In the genomic region with DNA sequence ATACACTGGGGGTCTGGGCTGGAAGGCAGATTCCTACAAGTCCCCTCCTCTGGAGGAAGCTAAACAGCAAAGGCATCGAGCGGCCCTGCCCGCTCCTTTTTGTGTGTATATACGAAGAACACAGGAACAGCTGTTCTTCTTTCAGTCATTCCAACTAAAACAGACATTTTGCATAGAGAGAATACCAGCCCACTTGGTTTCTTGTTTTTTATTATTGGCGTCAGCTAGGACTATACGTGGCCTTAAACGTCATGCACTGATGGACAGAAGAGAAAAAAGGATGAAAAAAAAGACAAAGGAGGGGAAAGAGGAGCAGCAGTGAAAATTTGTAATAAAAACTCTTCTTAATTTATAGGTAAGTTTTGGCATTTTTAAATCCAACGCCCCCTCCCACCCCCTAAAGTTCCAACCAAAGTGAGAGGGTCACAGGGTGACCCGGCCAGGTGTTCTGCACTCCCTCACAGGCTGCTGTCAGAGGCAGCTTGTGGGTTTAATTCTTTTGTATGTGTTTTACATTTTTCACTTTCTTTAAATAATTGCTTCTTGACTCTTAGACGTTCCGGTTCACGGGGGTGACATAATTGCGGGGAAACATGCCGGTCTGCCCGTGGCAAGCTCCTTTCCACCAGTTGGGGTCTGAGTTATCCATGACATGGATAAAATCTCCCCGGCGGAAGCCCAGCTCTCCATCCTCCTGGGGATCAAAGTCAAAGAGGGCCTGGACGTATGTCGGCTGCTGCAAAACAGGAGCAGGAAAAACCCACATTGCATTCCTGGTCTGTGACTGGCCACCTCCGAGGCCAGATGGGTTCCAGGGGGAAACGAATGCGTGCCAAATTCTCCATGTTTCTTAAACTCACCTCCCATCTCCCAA, we compare ENCODE assay signal across 10 cellular contexts. TPM values are rescaled to one million over a fixed set of nuclear protein-coding genes. Genes with fewer than 3 reads are reported as not detected.
A peak's percentile ranks its signal among the peaks of the same experiment; 100 is the strongest.
DNase-seq lines count a peak whose midpoint lies in the region; ATAC-seq and TF ChIP-seq lines count a peak whose summit lies in the region.
"Had no signal": no experiment of that assay in that cellular context is flagged by ENCODE, and none has a peak within 500 bp of the region (broad histone marks: within the 10 kb centered on the region; RNA-seq: fewer than 3 reads in every experiment).

No MANE protein-coding gene starts in this region.

- no peaks in the 10 kb centered on the region for H3K9me3 ChIP-seq in SK-N-SH
- H3K9me3 ChIP-seq in smooth muscle cell (replicated peaks; ENCODE audit: low read depth) = no peaks in the 10 kb centered on the region
- H3K9me3 ChIP-seq in CD4-positive, alpha-beta memory T cell (ENCODE audit: control insufficient read depth in 1 of 2, low read length in 2 of 2) = no peaks in the 10 kb centered on the region

- no peak; a peak in 1 of 4 replicates for TF ChIP-seq EP300 in SK-N-SH (IDR thresholded peaks at IDR 0.05; ENCODE audit: borderline replicate concordance in 1 of 2, low read depth in 1 of 2, low read length in 1 of 2)

- ATAC-seq in GM18868 (IDR thresholded peaks at IDR 0.05; ENCODE audit: unreplicated experiment) (peak; percentile 60), HG02588 (IDR thresholded peaks at IDR 0.05; ENCODE audit: unreplicated experiment) (peak; percentile 56), esophagus mucosa (no peak)
- ATAC-seq: left lobe of liver had no signal

- no peaks in the 10 kb centered on the region for H3K27me3 Mint-ChIP-seq in CD4-positive, alpha-beta memory T cell

- no peak overlapping the region for H3K4me3 Mint-ChIP-seq in CD4-positive, alpha-beta memory T cell

- H2AFZ ChIP-seq in SK-N-SH (ENCODE audit: low read depth) (no peak overlapping the region), smooth muscle cell (ENCODE audit: low read depth) (no peak overlapping the region)

- H3K79me2 ChIP-seq in SK-N-SH (ENCODE audit: insufficient read depth) = peaks cover 15% of the 10 kb centered on the region
- peaks cover 3% of the 10 kb centered on the region for H3K79me2 ChIP-seq in smooth muscle cell (ENCODE audit: low read depth)

- 79% methylated on average over 22 of the region's 22 CpGs for WGBS in SK-N-SH (ENCODE audit: low lambda C conversion rate)
- WGBS in smooth muscle cell (ENCODE audit: low lambda C conversion rate) = 79% methylated on average over 22 of the region's 22 CpGs

- H3F3A ChIP-seq in SK-N-SH (replicated peaks; ENCODE audit: insufficient read depth) = peaks cover 29% of the 10 kb centered on the region
- peaks cover 7% of the 10 kb centered on the region for H3F3A ChIP-seq in smooth muscle cell (ENCODE audit: low read depth)

- peak overlapping the region in 3 of 7 donors; percentile 2 to 32 (median 30) for H3K27ac Mint-ChIP-seq in CD4-positive, alpha-beta memory T cell

- DNase-seq in SK-N-SH (no peak), smooth muscle cell (lab: John Stamatoyannopoulos, UW; ENCODE audit: unreplicated experiment) (no peak)
- no peak for DNase-seq in activated CD4-positive, alpha-beta T cell treated with anti-CD3 and anti-CD28 coated beads for 4 hours
- no peak for DNase-seq in CD4-positive, alpha-beta memory T cell
- DNase-seq: stimulated activated CD4-positive, alpha-beta T cell treated with anti-CD3 and anti-CD28 coated beads, Interleukin-2, amount 100 ng/mL, for 24 hours had no signal

- H4K20me1 ChIP-seq in SK-N-SH (ENCODE audit: insufficient read depth) = peaks cover 5% of the 10 kb centered on the region
- peaks cover 15% of the 10 kb centered on the region for H4K20me1 ChIP-seq in smooth muscle cell (ENCODE audit: low read depth)

- H3K9me3 Mint-ChIP-seq in CD4-positive, alpha-beta memory T cell = no peaks in the 10 kb centered on the region

- H3K4me1 ChIP-seq in SK-N-SH (ENCODE audit: control insufficient read depth in 1 of 2, insufficient read depth in 2 of 2, low read depth in 1 of 2, low read length in 1 of 2) (no peaks in the 10 kb centered on the region), smooth muscle cell (ENCODE audit: low read depth) (no peaks in the 10 kb centered on the region)
- H3K4me1 ChIP-seq in CD4-positive, alpha-beta memory T cell (ENCODE audit: insufficient read depth, low read length) = peaks cover 10% of the 10 kb centered on the region

- TF ChIP-seq CTCF in SK-N-SH (IDR thresholded peaks at IDR 0.05) (no peak), smooth muscle cell (IDR thresholded peaks at IDR 0.05; ENCODE audit: borderline replicate concordance, insufficient read depth, poor library complexity, severe bottlenecking) (no peak)

- no peak for TF ChIP-seq RAD21 in SK-N-SH (IDR thresholded peaks at IDR 0.05; ENCODE audit: low read length)

- no peaks in the 10 kb centered on the region for H3K27me3 ChIP-seq in SK-N-SH (ENCODE audit: insufficient read depth)
- H3K27me3 ChIP-seq in smooth muscle cell (ENCODE audit: low read depth) = no peaks in the 10 kb centered on the region
- no peaks in the 10 kb centered on the region for H3K27me3 ChIP-seq in CD4-positive, alpha-beta memory T cell (ENCODE audit: insufficient read depth, low read length)

- H3K4me3 ChIP-seq in SK-N-SH (ENCODE audit: low read depth in 2 of 2, low read length in 1 of 2) (no peak overlapping the region), smooth muscle cell (no peak overlapping the region)
- no peak overlapping the region for H3K4me3 ChIP-seq in CD4-positive, alpha-beta memory T cell (ENCODE audit: low read length in 2 of 2)
- H3K4me3 ChIP-seq: coronary artery had no signal

- H3K27ac ChIP-seq in SK-N-SH (ENCODE audit: low read depth in 2 of 2, low read length in 1 of 2) (no peak overlapping the region), smooth muscle cell (ENCODE audit: low read depth) (peak overlapping the region; percentile 55)
- no peak overlapping the region for H3K27ac ChIP-seq in CD4-positive, alpha-beta memory T cell (ENCODE audit: low read depth, low read length)
- H3K27ac ChIP-seq: coronary artery had no signal

- H3K9ac ChIP-seq in SK-N-SH = no peak overlapping the region
- no peak overlapping the region for H3K9ac ChIP-seq in smooth muscle cell (ENCODE audit: low read depth)

- H3K36me3 Mint-ChIP-seq in CD4-positive, alpha-beta memory T cell = peaks cover 31 to 50% of the 10 kb centered on the region in 2 donors

- H3K4me2 ChIP-seq in SK-N-SH (no peak overlapping the region), smooth muscle cell (no peak overlapping the region)

- H3K36me3 ChIP-seq in SK-N-SH (replicated peaks in 1 of 2; ENCODE audit: control insufficient read depth in 1 of 2, insufficient read depth in 2 of 2, low read length in 1 of 2) (peaks cover 36 to 37% of the 10 kb centered on the region in 2 experiments), smooth muscle cell (ENCODE audit: low read depth) (no peaks in the 10 kb centered on the region)
- peaks cover 48% of the 10 kb centered on the region for H3K36me3 ChIP-seq in CD4-positive, alpha-beta memory T cell (ENCODE audit: insufficient read depth, low read length)

- H3K4me1 Mint-ChIP-seq in CD4-positive, alpha-beta memory T cell = peaks cover 6 to 8% (median 7%) of the 10 kb centered on the region in 4 donors

- POLR2A ChIA-PET in SK-N-SH (lab: Yijun Ruan, JAX) = no interaction called here
- POLR2A ChIA-PET in CD4-positive, alpha-beta memory T cell (lab: Charles Lee; ENCODE audit: partially characterized antibody) = interaction anchor here (1.5 to 4.4 kb wide), 3 partner anchors 31 to 85 kb away, joined by 3 to 25 read pairs (median 8); a partner anchor contains a TSS

- CTCF ChIA-PET in SK-N-SH (lab: Yijun Ruan, JAX) = interaction anchor here (0.7 to 7.5 kb wide), 13 partner anchors 15 to 206 kb away, joined by 3 to 83 read pairs (median 5); a partner anchor contains a TSS
- CTCF ChIA-PET in CD4-positive, alpha-beta memory T cell (lab: Charles Lee; ENCODE audit: partially characterized antibody) = interaction anchor here (0.9 to 7.5 kb wide), 4 partner anchors 17 to 92 kb away, joined by 5 to 63 read pairs (median 24); a partner anchor contains a TSS

- intact Hi-C loops in CD4-positive, alpha-beta memory T cell (cut with micrococcal nuclease) = no loop called here

- no peaks in the 10 kb centered on the region for H3K9me2 ChIP-seq in SK-N-SH

TF ChIP-seq in SK-N-SH, 30 proteins besides CTCF, POLR2A, EP300 and RAD21 (continues in another document):
- TF ChIP-seq, protein P1, sequence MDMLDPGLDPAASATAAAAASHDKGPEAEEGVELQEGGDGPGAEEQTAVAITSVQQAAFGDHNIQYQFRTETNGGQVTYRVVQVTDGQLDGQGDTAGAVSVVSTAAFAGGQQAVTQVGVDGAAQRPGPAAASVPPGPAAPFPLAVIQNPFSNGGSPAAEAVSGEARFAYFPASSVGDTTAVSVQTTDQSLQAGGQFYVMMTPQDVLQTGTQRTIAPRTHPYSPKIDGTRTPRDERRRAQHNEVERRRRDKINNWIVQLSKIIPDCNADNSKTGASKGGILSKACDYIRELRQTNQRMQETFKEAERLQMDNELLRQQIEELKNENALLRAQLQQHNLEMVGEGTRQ (IDR thresholded peaks at IDR 0.05; ENCODE audit: borderline replicate concordance, low read depth, low read length) = no peak

RNA-seq across cellular contexts. Expression of a gene that starts 30.8 kb away (rescaled TPM):
- polyA plus RNA-seq in SK-N-SH (2012; rRNA removed) = 11.7 and 13.2 TPM in 2 replicates
- polyA plus RNA-seq in SK-N-SH (2012; cell fraction: cytosol; rRNA removed) = 7.0 and 10.2 TPM in 2 replicates
- polyA plus RNA-seq in SK-N-SH (2012; cell fraction: nucleus; rRNA removed) = 14.6 and 19.1 TPM in 2 replicates
- total RNA-seq in smooth muscle cell = 1.9 and 2.4 TPM in 2 replicates
- polyA plus RNA-seq in smooth muscle cell = 3.6 and 6.9 TPM in 2 replicates
- total RNA-seq in CD4-positive, alpha-beta memory T cell = 10 to 100 TPM; 19.8 to 21.8 TPM
- polyA plus RNA-seq in CD4-positive, alpha-beta memory T cell = 10 to 100 TPM; 13.2 to 15.4 TPM
- total RNA-seq in esophagus mucosa = 9.2 TPM

RNA-seq across cellular contexts. Expression of a gene that starts 49.0 kb away (rescaled TPM):
- 65.4 and 70.0 TPM in 2 replicates for polyA plus RNA-seq in SK-N-SH (2012; rRNA removed)
- 43.0 and 58.4 TPM in 2 replicates for polyA plus RNA-seq in SK-N-SH (2012; cell fraction: cytosol; rRNA removed)
- polyA plus RNA-seq in SK-N-SH (2012; cell fraction: nucleus; rRNA removed) = 41.0 and 49.6 TPM in 2 replicates
- 5.3 and 6.2 TPM in 2 replicates for total RNA-seq in smooth muscle cell
- 17.0 and 20.8 TPM in 2 replicates for polyA plus RNA-seq in smooth muscle cell
- 10 to 100 TPM; 35.8 to 40.2 TPM for total RNA-seq in CD4-positive, alpha-beta memory T cell
- polyA plus RNA-seq in CD4-positive, alpha-beta memory T cell = 10 to 100 TPM; 81.7 to 94.3 TPM
- 18.4 TPM for total RNA-seq in esophagus mucosa

RNA-seq across cellular contexts. Expression of a gene that starts 58.4 kb away (rescaled TPM):
- 82.8 and 90.4 TPM in 2 replicates for polyA plus RNA-seq in SK-N-SH (2012; rRNA removed)
- 77.5 and 82.2 TPM in 2 replicates for polyA plus RNA-seq in SK-N-SH (2012; cell fraction: cytosol; rRNA removed)
- polyA plus RNA-seq in SK-N-SH (2012; cell fraction: nucleus; rRNA removed) = 74.4 and 85.5 TPM in 2 replicates
- 35.1 and 37.6 TPM in 2 replicates for total RNA-seq in smooth muscle cell
- polyA plus RNA-seq in smooth muscle cell = 97.2 and 111 TPM in 2 replicates
- total RNA-seq in CD4-positive, alpha-beta memory T cell = 10 to 100 TPM; 34.1 to 36.3 TPM
- polyA plus RNA-seq in CD4-positive, alpha-beta memory T cell = 100 to 1,000 TPM; 107 to 150 TPM
- 59.1 TPM for total RNA-seq in esophagus mucosa

RNA-seq across cellular contexts. Expression of a gene that starts 58.6 kb away (rescaled TPM):
- polyA plus RNA-seq in SK-N-SH (2012; rRNA removed) = 42.5 and 43.7 TPM in 2 replicates
- polyA plus RNA-seq in SK-N-SH (2012; cell fraction: cytosol; rRNA removed) = 13.3 and 21.1 TPM in 2 replicates
- 183 and 203 TPM in 2 replicates for polyA plus RNA-seq in SK-N-SH (2012; cell fraction: nucleus; rRNA removed)
- total RNA-seq in smooth muscle cell = 16.1 and 20.5 TPM in 2 replicates
- polyA plus RNA-seq in smooth muscle cell = 23.7 and 23.9 TPM in 2 replicates
- total RNA-seq in CD4-positive, alpha-beta memory T cell = 100 to 1,000 TPM; 121 to 122 TPM
- 10 to 100 TPM in 1 of 2 donors, 1 to 10 TPM in 1; 7.7 to 25.8 TPM for polyA plus RNA-seq in CD4-positive, alpha-beta memory T cell
- total RNA-seq in esophagus mucosa = 20.6 TPM
